Comparison of ENCODE assay signal across 6 cellular contexts in genomic region chr20:63538204-63539091, GRCh38. TPM values are rescaled to one million over a fixed set of nuclear protein-coding genes. Genes with fewer than 3 reads are reported as not detected.
DNase-seq lines count a peak whose midpoint lies in the region; ATAC-seq and TF ChIP-seq lines count a peak whose summit lies in the region.

No MANE protein-coding gene starts in this region.

- H4K20me1 ChIP-seq in OCI-LY7 (ENCODE audit: insufficient read depth, low read length): no peaks in the 10 kb centered on the region

- no peaks in the 10 kb centered on the region for H3K79me2 ChIP-seq in OCI-LY7 (ENCODE audit: insufficient read depth, low read depth, low read length)

- peaks cover 10% of the 10 kb centered on the region for H3K27me3 ChIP-seq in transverse colon

- 23% methylated on average over 26 of the region's 27 CpGs; no CpG with 5 or more reads in 1 of the 2 donors for WGBS in transverse colon (ENCODE audit: low coverage in 1 of 2), 2 donors

- TF ChIP-seq EP300 in transverse colon (IDR thresholded peaks at IDR 0.05; ENCODE audit: low read depth): peak; percentile 31

- H2AFZ ChIP-seq in OCI-LY7 (ENCODE audit: low read length): peak overlapping the region; percentile 8

- intact Hi-C loops in OCI-LY7 (cut with micrococcal nuclease; ENCODE audit: unreplicated experiment): loop anchor here (1.0 to 10.0 kb wide), 5 partner anchors 40 to 434 kb away; partner anchors contain the start of genes ABHD16B, DNAJC5, GMEB2 and TPD52L2
- intact Hi-C loops in transverse colon (cut with DNase I; ENCODE audit: low total_unique reads): loop anchor here (5.0 to 10.0 kb wide), 2 partner anchors 246 to 434 kb away; no protein-coding TSS in a partner anchor

- H3K36me3 ChIP-seq in OCI-LY7 (ENCODE audit: insufficient read depth, low read length): no peaks in the 10 kb centered on the region
- no peaks in the 10 kb centered on the region for H3K36me3 ChIP-seq in transverse colon

- H3K4me1 ChIP-seq in OCI-LY7 (ENCODE audit: insufficient read depth, low read length, poor library complexity, severe bottlenecking): peaks cover 30% of the 10 kb centered on the region
- H3K4me1 ChIP-seq in transverse colon: peaks cover 16 to 49% (median 42%) of the 10 kb centered on the region in 4 donors

- H3K4me2 ChIP-seq in OCI-LY7 (ENCODE audit: low read length): peak overlapping the region; percentile 77

- DNase-seq in GM13977 (ENCODE audit: low spot score) (no peak), OCI-LY7 (ENCODE audit: low spot score) (peak; percentile 29), fibroblast of mammary gland (ENCODE audit: low read depth) (peak; percentile 46), transverse colon (peak; percentile 93), NCI-H1694 (lab: John Stamatoyannopoulos, UW) (no peak)

- H3K9me3 ChIP-seq in OCI-LY7 (ENCODE audit: low read length) (no peaks in the 10 kb centered on the region), transverse colon (no peaks in the 10 kb centered on the region)

- POLR2A ChIA-PET in OCI-LY7 (lab: Charles Lee): interaction anchor here (1.1 to 2.6 kb wide), 2 partner anchors 103 to 120 kb away, joined by 4 to 13 read pairs; partner anchors contain the start of gene RTEL1

- H3K4me3 ChIP-seq in OCI-LY7 (ENCODE audit: low read depth, low read length, poor library complexity, severe bottlenecking) (peak overlapping the region; percentile 60), fibroblast of mammary gland (ENCODE audit: control insufficient read depth, low read depth, low read length) (peak overlapping the region; percentile 22), transverse colon (peak overlapping the region in 3 of 4 donors; percentile 10 to 56 (median 46))

- H3K9me2 ChIP-seq in OCI-LY7 (ENCODE audit: insufficient read depth, low read length): no peaks in the 10 kb centered on the region

- no TSS peak for BruUV-seq in OCI-LY7 (replicated peaks; lab: Mats Ljungman, UMichigan)

- CTCF ChIA-PET in OCI-LY7 (lab: Charles Lee; ENCODE audit: unreplicated experiment): interaction anchor here (0.6 to 2.0 kb wide), 6 partner anchors 17 to 540 kb away, joined by 3 to 13 read pairs (median 8); no protein-coding TSS in a partner anchor

- H3K27ac ChIP-seq in OCI-LY7 (ENCODE audit: low read depth, low read length, poor library complexity, severe bottlenecking) (peak overlapping the region; percentile 48), transverse colon (peak overlapping the region; percentile 89 to 98 (median 96))

- ATAC-seq in GM21786 (IDR thresholded peaks at IDR 0.05; ENCODE audit: unreplicated experiment): no peak

- TF ChIP-seq POLR2A in transverse colon (IDR thresholded peaks at IDR 0.05): peak; percentile 71

- TF ChIP-seq CTCF in GM13977 (IDR thresholded peaks at IDR 0.05; ENCODE audit: extremely low read depth, insufficient read depth, missing control alignments) (peak; percentile 22), OCI-LY7 (conservative IDR thresholded peaks at IDR 0.05; ENCODE audit: low read length) (peak; percentile 35; the same call in 1 of the 2 replicates), fibroblast of mammary gland (conservative IDR thresholded peaks at IDR 0.05; ENCODE audit: control insufficient read depth, insufficient read depth, low read depth, low read length) (peak; percentile 11), transverse colon (IDR thresholded peaks at IDR 0.05) (peak in 2 of 5 experiments; percentile 1 to 2)

- in situ Hi-C loops in GM13977 (cut with MboI; ENCODE audit: low pct_unique_long_range_greater_than_20kb, low sequenced_read_pairs, unreplicated experiment) (no loop called here), transverse colon (cut with MboI; ENCODE audit: low pct_ligation_motif_present in 1 of 4, low pct_unique_long_range_greater_than_20kb in 1 of 4, low sequenced_read_pairs in 3 of 4) (loop anchor here in 1 of 4 donors (25.0 kb wide), 1 partner anchor 99 kb away; the partner anchor contains the start of gene GMEB2)

RNA-seq across cellular contexts. Expression of gene PTK6, which starts 1.3 kb away (rescaled TPM):
- total RNA-seq in OCI-LY7 (2014; rRNA removed; shearing (Covaris generic)): 0.05 and 0.13 TPM in 2 replicates
- total RNA-seq in OCI-LY7 (2022) (1.8 and 2.0 TPM in 2 replicates), transverse colon (100 to 1,000 TPM in 2 of 4 donors, 10 to 100 TPM in 2; 90.5 to 147 (median 103) TPM)

RNA-seq across cellular contexts. Expression of gene SRMS, which starts 9.1 kb away (rescaled TPM):
- not detected in 2 replicates for total RNA-seq in OCI-LY7 (2014; rRNA removed; shearing (Covaris generic))
- total RNA-seq in OCI-LY7 (2022) (0.42 TPM in 1 of 2 replicates, not detected in the other), transverse colon (under 1 TPM in 1 of 4 donors, not detected in 3; 0.79 TPM)

RNA-seq across cellular contexts. Expression of gene FNDC11, which starts 15.5 kb away (rescaled TPM):
- 0.15 and 0.41 TPM in 2 replicates for total RNA-seq in OCI-LY7 (2014; rRNA removed; shearing (Covaris generic))
- total RNA-seq in OCI-LY7 (2022) (2.1 and 3.0 TPM in 2 replicates), transverse colon (not detected)

RNA-seq across cellular contexts. Expression of gene PPDPF, which starts 17.9 kb away (rescaled TPM):
- 16.5 and 34.9 TPM in 2 replicates for total RNA-seq in OCI-LY7 (2014; rRNA removed; shearing (Covaris generic))
- total RNA-seq in OCI-LY7 (2022) (117 and 126 TPM in 2 replicates), transverse colon (100 to 1,000 TPM; 320 to 695 (median 517) TPM)

RNA-seq across cellular contexts. Expression of gene HELZ2, which starts 35.6 kb away (rescaled TPM):
- 3.6 and 6.5 TPM in 2 replicates for total RNA-seq in OCI-LY7 (2014; rRNA removed; shearing (Covaris generic))
- 8.3 and 8.6 TPM in 2 replicates for total RNA-seq in OCI-LY7 (2022)
- total RNA-seq in transverse colon: 10 to 100 TPM; 32.9 to 49.4 (median 38.8) TPM

Comparison
In these comparisons a context has a peak if more than half of its experiments do, and no peak if none do; other contexts are left out.
1. DNase-seq: peak in OCI-LY7 (single experiment), fibroblast of mammary gland (single experiment) and transverse colon (single experiment); none in GM13977 (single experiment) and NCI-H1694 (single experiment).
2. RNA of gene PTK6, which starts 1.3 kb away (total RNA-seq): 90.5 to 147 TPM in transverse colon; 0.05 to 2.0 TPM in OCI-LY7; every median in the first group is over 10 times any median in the second.
3. Peak in every context shown above with its lines, with median percentiles within 50 percentile points of each other: H3K4me3 ChIP-seq.